In genomic region chr1:38152351-38153082, GRCh38 we compare ENCODE assay signal across 11 cellular contexts.
DNase-seq lines count a peak whose midpoint lies in the region; ATAC-seq, FAIRE-seq and TF ChIP-seq lines count a peak whose summit lies in the region.
"Had no signal": no experiment of that assay in that cellular context is flagged by ENCODE, and none has a peak within 500 bp of the region (broad histone marks: within the 10 kb centered on the region; RNA-seq: fewer than 3 reads in every experiment).

No MANE protein-coding gene starts in this region.

- H2BK15ac ChIP-seq in H1 (ENCODE audit: low read length): no peak overlapping the region

- ATAC-seq in HCT116 (peak; percentile 54; the same call in 1 of the 2 replicates), HG03571 (IDR thresholded peaks at IDR 0.05; ENCODE audit: unreplicated experiment) (no peak), HG02885 (IDR thresholded peaks at IDR 0.05; ENCODE audit: poor library complexity, unreplicated experiment) (no peak)
- ATAC-seq: activated CD8-positive, alpha-beta memory T cell treated with anti-CD3 and anti-CD28 coated beads, Interleukin-2, amount 10 ng/mL, durations not matched to agents 7 days and 5 days; right cardiac atrium had no signal

- CTCF ChIA-PET in AG04450 (lab: Charles Lee): no interaction called here
- CTCF ChIA-PET in HCT116 (lab: Charles Lee): no interaction called here
- CTCF ChIA-PET in H1 (lab: Charles Lee; ENCODE audit: partially characterized antibody): interaction anchor here (0.6 to 4.3 kb wide), 19 partner anchors 10 to 1047 kb away, joined by 3 to 30 read pairs (median 3); no protein-coding TSS in a partner anchor

- H4K5ac ChIP-seq in H1 (ENCODE audit: insufficient read length, low read depth, low read length): no peak overlapping the region

- intact Hi-C loops in HCT116 (cut with micrococcal nuclease): no loop called here

- peak overlapping the region; percentile 5 for H4K91ac ChIP-seq in H1 (replicated peaks; ENCODE audit: insufficient read length, low read length)

- H3K4me2 ChIP-seq in HCT116 (ENCODE audit: low read length) (no peak overlapping the region), H1 (ENCODE audit: insufficient read depth in 1 of 2, low read depth in 2 of 2, low read length in 2 of 2) (peak overlapping the region in 1 of 2 experiments; percentile 19; a peak in 1 of 4 replicates)

- H3K56ac ChIP-seq in H1 (replicated peaks; ENCODE audit: insufficient read length, low read depth, low read length): no peak overlapping the region

- H3K18ac ChIP-seq in H1 (ENCODE audit: extremely low read depth, low read length): no peak overlapping the region

- H3K27ac ChIP-seq in AG04450 (ENCODE audit: low read depth, low read length) (no peak overlapping the region), HCT116 (ENCODE audit: low read depth, low read length) (no peak overlapping the region), H1 (ENCODE audit: low read depth, low read length) (no peak overlapping the region), suprapubic skin (no peak overlapping the region)

- peak overlapping the region; percentile 38; the same call in 1 of the 2 replicates for H2BK20ac ChIP-seq in H1 (ENCODE audit: low read length)

- H3K9ac ChIP-seq in HCT116 (ENCODE audit: low read length) (no peak overlapping the region), H1 (replicated peaks in 1 of 4; ENCODE audit: extremely low read depth in 1 of 4, low read depth in 3 of 4, low read length in 3 of 4) (no peak overlapping the region)

- FAIRE-seq in H1 (lab: Jason Lieb, UNC): no peak
- FAIRE-seq: urothelium cell line had no signal

- no peaks in the 10 kb centered on the region for H3K23me2 ChIP-seq in H1 (ENCODE audit: low read depth, low read length)

- no peak overlapping the region for H3K23ac ChIP-seq in H1 (ENCODE audit: insufficient read length)

- POLR2A ChIA-PET in AG04450 (lab: Yijun Ruan, JAX): no interaction called here
- POLR2A ChIA-PET in HCT116 (lab: Charles Lee): no interaction called here
- POLR2A ChIA-PET in H1 (lab: Charles Lee; ENCODE audit: partially characterized antibody): interaction anchor here (0.6 to 1.6 kb wide), 2 partner anchors 11 to 271 kb away, joined by 3 to 4 read pairs; no protein-coding TSS in a partner anchor

- H2BK5ac ChIP-seq in H1 (ENCODE audit: low read depth, low read length): peak overlapping the region; percentile 19; the same call in 1 of the 2 replicates

- H3K4me3 ChIP-seq in AG04450 (ENCODE audit: low read depth, low read length) (no peak overlapping the region), HCT116 (replicated peaks in 1 of 2; ENCODE audit: low read depth in 1 of 2, low read length in 2 of 2) (no peak overlapping the region), H1 (ENCODE audit: extremely low read depth in 1 of 4, insufficient read depth in 2 of 4, low read depth in 3 of 4, low read length in 4 of 4) (no peak overlapping the region), suprapubic skin (no peak overlapping the region)

- H3K36me3 ChIP-seq in HCT116 (ENCODE audit: control insufficient read depth in 1 of 2, insufficient read depth in 2 of 2, low read length in 2 of 2) (no peaks in the 10 kb centered on the region), H1 (ENCODE audit: control insufficient read depth in 2 of 4, insufficient read depth in 4 of 4, low read length in 3 of 4) (no peaks in the 10 kb centered on the region), suprapubic skin (no peaks in the 10 kb centered on the region)

- H2AFZ ChIP-seq in HCT116 (ENCODE audit: low read depth, low read length, poor library complexity, severe bottlenecking) (no peak overlapping the region), H1 (ENCODE audit: low read length) (no peak overlapping the region)

- H3K14ac ChIP-seq in H1 (ENCODE audit: insufficient read length): no peak overlapping the region

- H2BK120ac ChIP-seq in H1 (replicated peaks; ENCODE audit: low read depth, low read length): no peak overlapping the region

- TF ChIP-seq RAD21 in HCT116 (IDR thresholded peaks at IDR 0.05; ENCODE audit: low read depth) (no peak), H1 (IDR thresholded peaks at IDR 0.05 in 1 of 2, conservative IDR thresholded peaks at IDR 0.05 in 1 of 2; ENCODE audit: low read depth in 2 of 2, low read length in 2 of 2) (no peak; a peak in 1 of 4 replicates)

- TF ChIP-seq POLR2A in HCT116 (IDR thresholded peaks at IDR 0.05; ENCODE audit: borderline replicate concordance, extremely low read depth, insufficient read depth, insufficient read length) (no peak), H1 (IDR thresholded peaks at IDR 0.05; ENCODE audit: control extremely low read depth in 1 of 2, low read depth in 2 of 2, low read length in 2 of 2) (no peak), suprapubic skin (IDR thresholded peaks at IDR 0.05) (no peak)

- no peak for TF ChIP-seq EP300 in H1 (IDR thresholded peaks at IDR 0.05; ENCODE audit: borderline replicate concordance in 1 of 2, low read depth in 2 of 2, low read length in 2 of 2)
- TF ChIP-seq EP300 in suprapubic skin (IDR thresholded peaks at IDR 0.05): no peak

- no peaks in the 10 kb centered on the region for H3K9me2 ChIP-seq in HCT116 (ENCODE audit: insufficient read depth)

- no peak for DNase-seq in AG04450 (ENCODE audit: low read depth, low spot score)
- DNase-seq in HCT116 (ENCODE audit: low read depth, low spot score): no peak
- DNase-seq in NCI-H2107 treated with DMSO at 0.1 percent for 48 hours (lab: John Stamatoyannopoulos, UW; ENCODE audit: unreplicated experiment): peak; percentile 83
- DNase-seq in H1 (ENCODE audit: low read depth in 1 of 2, low spot score in 2 of 2): no peak
- DNase-seq in suprapubic skin (ENCODE audit: low spot score in 2 of 2): no peak
- DNase-seq in activated CD4-positive, alpha-beta T cell treated with anti-CD3 and anti-CD28 coated beads for 4 hours: no peak
- DNase-seq: activated CD8-positive, alpha-beta memory T cell treated with anti-CD3 and anti-CD28 coated beads, Interleukin-2, amount 10 ng/mL, durations not matched to agents 7 days and 5 days; right cardiac atrium had no signal

- no peak overlapping the region for H2BK12ac ChIP-seq in H1 (ENCODE audit: low read depth, low read length)

- no peak overlapping the region for H4K8ac ChIP-seq in H1 (ENCODE audit: extremely low read depth, insufficient read depth, low read length)

- RAD21 ChIA-PET in HCT116 (lab: Charles Lee; ENCODE audit: low non-redundant PET in 1 of 2, low total read pairs in 2 of 2, uncharacterized antibody in 2 of 2, unreplicated experiment in 2 of 2): no interaction called here

- TF ChIP-seq CTCF in AG04450 (IDR thresholded peaks at IDR 0.05; ENCODE audit: low read depth, low read length) (0 out of 2 replicates have a peak, but pooled peaks have one; percentile 9), HCT116 (IDR thresholded peaks at IDR 0.05 in 2 of 3, conservative IDR thresholded peaks at IDR 0.05 in 1 of 3; ENCODE audit: borderline replicate concordance in 1 of 3, insufficient read depth in 1 of 3, low read depth in 2 of 3, low read length in 2 of 3) (0 out of 6 replicates have a peak, but pooled peaks of 1 of the 3 experiments have one; percentile 4), H1 (IDR thresholded peaks at IDR 0.05; ENCODE audit: control extremely low read depth in 1 of 3, insufficient read depth in 1 of 3, low read depth in 1 of 3, low read length in 3 of 3) (peak in 1 of 3 experiments; percentile 22; a peak in 1 of 4 replicates), suprapubic skin (IDR thresholded peaks at IDR 0.05) (no peak)

- H2AK5ac ChIP-seq in H1 (ENCODE audit: low read depth, low read length): no peak overlapping the region

- H3K27me3 ChIP-seq in AG04450 (ENCODE audit: control insufficient read depth, insufficient read depth, low read length) (no peaks in the 10 kb centered on the region), HCT116 (ENCODE audit: insufficient read depth, low read length) (peaks cover 29% of the 10 kb centered on the region; the same call in 1 of the 2 replicates), H1 (replicated peaks in 1 of 4; ENCODE audit: control insufficient read depth in 3 of 4, extremely low read depth in 1 of 4, insufficient read depth in 3 of 4, low read length in 3 of 4) (no peaks in the 10 kb centered on the region; a peak in 1 of 7 replicates), suprapubic skin (no peaks in the 10 kb centered on the region)

- H3K79me1 ChIP-seq in H1 (ENCODE audit: low read depth, low read length): no peaks in the 10 kb centered on the region

- BruUV-seq in HCT116 (replicated peaks; lab: Mats Ljungman, UMichigan): no TSS peak

- no peaks in the 10 kb centered on the region for H3K4me1 ChIP-seq in HCT116 (ENCODE audit: control insufficient read depth in 1 of 2, insufficient read depth in 2 of 2, low read length in 2 of 2)
- peaks cover 2 to 10% (median 6%) of the 10 kb centered on the region in 4 experiments; a peak in 5 of 7 replicates for H3K4me1 ChIP-seq in H1 (replicated peaks in 1 of 4; ENCODE audit: control insufficient read depth in 3 of 4, insufficient read depth in 4 of 4, low read length in 3 of 4)
- H3K4me1 ChIP-seq in suprapubic skin: no peaks in the 10 kb centered on the region

- H3K79me2 ChIP-seq in HCT116 (ENCODE audit: insufficient read depth, low read length) (no peaks in the 10 kb centered on the region), H1 (ENCODE audit: control insufficient read depth in 1 of 2, insufficient read depth in 2 of 2, low read length in 2 of 2) (no peaks in the 10 kb centered on the region)

- 93% methylated on average over 3 of the region's 3 CpGs; no CpG with 5 or more reads in 1 of the 2 experiments for WGBS in H1 (ENCODE audit: extremely low coverage in 1 of 2, insufficient coverage in 1 of 2, insufficient read length in 1 of 2, insufficient replicate concordance in 2 of 2, low coverage in 1 of 2, low lambda C conversion rate in 2 of 2, missing lambda C conversion rate in 1 of 2), 2 experiments
- WGBS in suprapubic skin: 77% methylated on average over 3 of the region's 3 CpGs

- H3K9me3 ChIP-seq in AG04450 (ENCODE audit: control insufficient read depth, insufficient read depth, low read length) (no peaks in the 10 kb centered on the region), HCT116 (ENCODE audit: control insufficient read depth in 1 of 2, insufficient read depth in 1 of 2, low read depth in 1 of 2, low read length in 2 of 2) (no peaks in the 10 kb centered on the region), H1 (ENCODE audit: insufficient read depth in 2 of 2, low read depth in 1 of 2, low read length in 1 of 2) (no peaks in the 10 kb centered on the region; a peak in 1 of 4 replicates), suprapubic skin (peaks cover 3% of the 10 kb centered on the region)

- H4K20me1 ChIP-seq in HCT116 (ENCODE audit: insufficient read depth) (no peaks in the 10 kb centered on the region), H1 (replicated peaks in 1 of 2; ENCODE audit: control insufficient read depth in 1 of 2, insufficient read depth in 2 of 2, low read length in 2 of 2) (no peaks in the 10 kb centered on the region)

- no peak overlapping the region for H3K4ac ChIP-seq in H1 (replicated peaks; ENCODE audit: insufficient read length, low read depth, low read length)

TF ChIP-seq in H1, 55 proteins besides CTCF, POLR2A, EP300 and RAD21 (continues in another document):
- TF ChIP-seq BRCA1 (IDR thresholded peaks at IDR 0.05; ENCODE audit: low read depth, low read length) (no peak), HDAC6 (IDR thresholded peaks at IDR 0.05; ENCODE audit: low read depth, low read length) (no peak), CREB1 (IDR thresholded peaks at IDR 0.05) (no peak)
